In the genomic region with DNA sequence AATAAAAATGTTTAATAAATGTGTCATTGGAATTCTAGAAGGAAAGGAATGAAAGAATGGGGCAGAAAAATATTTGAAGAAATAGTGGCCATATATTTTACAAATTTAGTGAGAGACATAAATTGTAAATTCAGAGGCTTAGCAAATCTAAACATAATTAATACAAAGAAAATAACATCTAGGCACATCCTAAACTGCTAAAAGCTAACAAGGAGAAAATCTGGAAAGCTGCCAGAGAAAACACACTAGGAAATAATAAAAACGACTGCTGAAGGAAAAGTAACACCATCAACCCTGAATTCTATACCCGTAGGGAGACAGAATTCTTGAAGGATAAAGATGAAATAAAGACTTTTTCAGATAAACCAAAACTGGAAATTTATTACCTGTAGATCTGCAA, we compare ENCODE assay signal across 16 cellular contexts. TPM values are rescaled to one million over a fixed set of nuclear protein-coding genes. Genes with fewer than 3 reads are reported as not detected.
DNase-seq lines count a peak whose midpoint lies in the region; ATAC-seq and TF ChIP-seq lines count a peak whose summit lies in the region.
"Had no signal": no experiment of that assay in that cellular context is flagged by ENCODE, and none has a peak within 500 bp of the region (broad histone marks: within the 10 kb centered on the region; RNA-seq: fewer than 3 reads in every experiment).

No MANE protein-coding gene starts in this region.

- no peak overlapping the region for H3K4me3 Mint-ChIP-seq in memory B cell
- H3K4me3 Mint-ChIP-seq: CD4-positive, alpha-beta T cell had no signal

- H3K4me1 ChIP-seq in heart left ventricle = peaks cover 0 to 5% (median 0%) of the 10 kb centered on the region in 12 donors
- H3K4me1 ChIP-seq: SJSA1 had no signal

- DNase-seq in NCI-H345 (lab: John Stamatoyannopoulos, UW) (peak; percentile 15), NCI-H345 treated with DMSO at 0.1 percent for 48 hours (lab: John Stamatoyannopoulos, UW; ENCODE audit: unreplicated experiment) (no peak), EH (ENCODE audit: low read depth) (peak; percentile 26), NCI-H748 treated with DMSO at 0.1 percent for 48 hours (lab: John Stamatoyannopoulos, UW) (peak; percentile 8), memory B cell (ENCODE audit: low spot score in 2 of 2) (no peak), heart left ventricle (no peak)
- DNase-seq: CD4-positive, alpha-beta T cell; MG63; NCI-H1436; NCI-H2081 treated with DMSO at 0.1 percent for 48 hours; SW 1271 had no signal

- H3K27ac ChIP-seq in heart left ventricle = no peak overlapping the region
- H3K27ac ChIP-seq: KMS-11, RWPE1, SJSA1 had no signal

- peaks cover 33% of the 10 kb centered on the region for H3K4me1 Mint-ChIP-seq in memory B cell

- no peak for TF ChIP-seq CTCF in heart left ventricle (IDR thresholded peaks at IDR 0.05)

- peaks cover 3% of the 10 kb centered on the region for H3K36me3 Mint-ChIP-seq in memory B cell

- ATAC-seq in memory B cell (ENCODE audit: low read depth) (no peak), GM21526 (IDR thresholded peaks at IDR 0.05; ENCODE audit: low FRiP score, unreplicated experiment) (no peak), heart left ventricle (no peak)

- no peaks in the 10 kb centered on the region for H3K9me3 ChIP-seq in heart left ventricle
- H3K9me3 ChIP-seq: MG63, SJSA1 had no signal

- intact Hi-C loops in heart left ventricle (cut with DNase I) = loop anchor here in 4 of 10 donors (2.0 to 5.0 kb wide), 3 partner anchors 338 to 344 kb away; partner anchors contain the start of gene CEP162 (in 2 of the 4)

- H3K27me3 Mint-ChIP-seq in memory B cell = no peaks in the 10 kb centered on the region
- H3K27me3 Mint-ChIP-seq: CD4-positive, alpha-beta T cell had no signal

- H3K9me3 Mint-ChIP-seq in memory B cell = no peaks in the 10 kb centered on the region
- H3K9me3 Mint-ChIP-seq: CD4-positive, alpha-beta T cell had no signal

- no peak for TF ChIP-seq POLR2A in heart left ventricle (IDR thresholded peaks at IDR 0.05)

- 36 to 51% (median 38%) methylated on average over 2 of the region's 2 CpGs for WGBS in heart left ventricle, 4 donors

- peak overlapping the region; percentile 60 for H3K27ac Mint-ChIP-seq in memory B cell
- H3K27ac Mint-ChIP-seq: CD4-positive, alpha-beta T cell had no signal

- H3K36me3 ChIP-seq in heart left ventricle = no peaks in the 10 kb centered on the region
- H3K36me3 ChIP-seq: MG63, SJSA1 had no signal

- H3K4me3 ChIP-seq in heart left ventricle = no peak overlapping the region
- H3K4me3 ChIP-seq: MG63, SJSA1 had no signal

- no peaks in the 10 kb centered on the region for H3K27me3 ChIP-seq in heart left ventricle
- H3K27me3 ChIP-seq: MG63, SJSA1 had no signal

RNA-seq across cellular contexts. Expression of gene CYB5R4, which starts 23.8 kb away (rescaled TPM):
- 10 to 100 TPM in 7 of 9 donors, 1 to 10 TPM in 2; 4.6 to 29.0 (median 15.6) TPM for total RNA-seq in heart left ventricle
- polyA plus RNA-seq in heart left ventricle = 10 to 100 TPM in 1 of 2 donors, 1 to 10 TPM in 1; 1.3 to 16.3 TPM

RNA-seq across cellular contexts. Expression of gene RIPPLY2, which starts 30.1 kb away (rescaled TPM):
- total RNA-seq in heart left ventricle = not detected
- polyA plus RNA-seq in heart left ventricle = not detected
- total RNA-seq: CD4-positive, alpha-beta T cell; NCI-H460; SJSA1 had no signal

Comparison
In these comparisons a context has a peak if more than half of its experiments do, and no peak if none do; other contexts are left out.
1. DNase-seq: peak in NCI-H345 (single experiment), EH (single experiment) and NCI-H748 treated with DMSO at 0.1 percent for 48 hours (single experiment); none in NCI-H345 treated with DMSO at 0.1 percent for 48 hours (single experiment), memory B cell (0 of 2) and heart left ventricle (0 of 5).